1 cellular context compared by ENCODE assay signal in the genomic region with DNA sequence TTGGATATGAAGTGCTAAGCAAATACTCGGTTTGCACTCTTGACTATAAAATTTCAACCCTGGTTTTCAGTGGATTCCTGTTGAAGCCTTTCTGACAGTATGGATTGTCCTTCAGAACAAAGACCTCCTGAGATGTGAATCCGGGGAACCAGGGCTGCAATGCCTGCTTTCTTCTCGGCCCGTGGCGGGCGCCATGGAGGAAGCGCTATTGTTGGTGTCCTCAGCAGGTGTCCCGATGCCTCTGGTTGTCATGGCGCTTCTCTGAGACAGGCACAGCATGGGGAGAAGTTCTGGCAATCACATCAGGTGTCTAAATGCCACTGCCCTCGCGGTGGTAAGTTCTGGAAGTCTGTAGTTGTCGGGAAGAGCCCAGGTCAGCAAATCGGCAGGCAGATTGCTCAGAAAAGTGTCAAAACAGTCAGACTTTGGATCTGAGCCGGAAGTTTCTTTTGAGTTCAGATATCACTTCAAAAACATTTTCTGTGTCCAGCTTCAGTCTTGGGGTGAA.
TF ChIP-seq lines count a peak whose summit lies in the region.

No MANE protein-coding gene starts in this region.

TF ChIP-seq in H1, 55 proteins besides CTCF, POLR2A, EP300 and RAD21:
- TF ChIP-seq ASH2L (IDR thresholded peaks at IDR 0.05; ENCODE audit: low read length) = no peak
- TF ChIP-seq JUN (IDR thresholded peaks at IDR 0.05; ENCODE audit: low read depth, low read length) = no peak
- TF ChIP-seq, protein P1, sequence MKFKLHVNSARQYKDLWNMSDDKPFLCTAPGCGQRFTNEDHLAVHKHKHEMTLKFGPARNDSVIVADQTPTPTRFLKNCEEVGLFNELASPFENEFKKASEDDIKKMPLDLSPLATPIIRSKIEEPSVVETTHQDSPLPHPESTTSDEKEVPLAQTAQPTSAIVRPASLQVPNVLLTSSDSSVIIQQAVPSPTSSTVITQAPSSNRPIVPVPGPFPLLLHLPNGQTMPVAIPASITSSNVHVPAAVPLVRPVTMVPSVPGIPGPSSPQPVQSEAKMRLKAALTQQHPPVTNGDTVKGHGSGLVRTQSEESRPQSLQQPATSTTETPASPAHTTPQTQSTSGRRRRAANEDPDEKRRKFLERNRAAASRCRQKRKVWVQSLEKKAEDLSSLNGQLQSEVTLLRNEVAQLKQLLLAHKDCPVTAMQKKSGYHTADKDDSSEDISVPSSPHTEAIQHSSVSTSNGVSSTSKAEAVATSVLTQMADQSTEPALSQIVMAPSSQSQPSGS (IDR thresholded peaks at IDR 0.05; ENCODE audit: low read length) = no peak
- peak; percentile 59; the same call in 1 of the 2 replicates for TF ChIP-seq YY1 (IDR thresholded peaks at IDR 0.05; ENCODE audit: low read depth, low read length)
